ENCODE assay signal across 8 cellular contexts in the genomic region with DNA sequence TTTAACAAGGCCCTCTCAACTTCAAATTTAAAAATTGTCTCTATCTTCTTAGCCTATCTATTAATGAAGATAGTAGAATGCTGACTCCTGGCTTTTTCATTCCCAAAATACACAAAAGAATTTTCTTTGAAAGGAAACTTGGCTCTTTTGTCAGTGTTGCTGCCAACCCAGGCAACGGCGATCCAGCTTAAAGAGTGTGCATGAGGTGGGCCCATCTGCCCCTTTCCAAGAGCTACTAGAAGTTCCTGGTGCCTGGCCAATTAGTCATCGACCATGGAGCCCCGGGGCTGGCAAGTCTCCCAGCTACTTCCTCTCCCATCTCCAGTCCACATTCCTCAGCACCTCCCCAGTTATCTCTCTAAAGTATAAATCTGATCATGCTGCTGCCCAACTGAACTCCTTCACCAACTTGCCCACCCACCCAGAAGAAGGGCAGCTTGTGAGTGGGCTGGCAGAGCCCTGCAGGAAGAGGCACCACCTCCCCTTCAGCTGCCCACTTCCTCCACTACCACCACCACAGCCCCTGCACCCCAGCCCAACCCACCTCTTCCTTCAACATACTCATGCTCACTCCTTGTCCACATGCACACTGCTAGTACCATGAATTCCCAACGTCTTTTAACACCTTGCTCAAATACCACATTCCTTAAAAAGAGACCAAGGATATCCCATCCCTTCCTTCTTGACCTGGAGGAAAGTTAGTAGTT.
DNase-seq lines count a peak whose midpoint lies in the region; ATAC-seq, FAIRE-seq and TF ChIP-seq lines count a peak whose summit lies in the region.

No MANE protein-coding gene starts in this region.

- no peak overlapping the region for H2BK120ac ChIP-seq in H1 (replicated peaks; ENCODE audit: low read depth, low read length)

- H3K23me2 ChIP-seq in H1 (ENCODE audit: low read depth, low read length) = no peaks in the 10 kb centered on the region

- no peaks in the 10 kb centered on the region for H3K79me1 ChIP-seq in H1 (ENCODE audit: low read depth, low read length)

- no peak overlapping the region for H4K5ac ChIP-seq in H1 (ENCODE audit: insufficient read length, low read depth, low read length)

- no peaks in the 10 kb centered on the region for H3K9me3 ChIP-seq in H1 (ENCODE audit: insufficient read depth in 2 of 2, low read depth in 1 of 2, low read length in 1 of 2)

- no peak overlapping the region for H2AFZ ChIP-seq in H1 (ENCODE audit: low read length)

- TF ChIP-seq CTCF in H1 (IDR thresholded peaks at IDR 0.05; ENCODE audit: control extremely low read depth in 1 of 3, insufficient read depth in 1 of 3, low read depth in 1 of 3, low read length in 3 of 3) = no peak

- DNase-seq in DMS53 (lab: John Stamatoyannopoulos, UW) = peak; percentile 37
- DNase-seq in NCI-H446 (lab: John Stamatoyannopoulos, UW) = peak; percentile 82 to 95
- DNase-seq in H1 (ENCODE audit: low read depth in 1 of 2, low spot score in 2 of 2) = no peak
- peak; percentile 3 for DNase-seq in occipital lobe (lab: John Stamatoyannopoulos, UW)
- DNase-seq in HUDEP-2 (lab: John Stamatoyannopoulos, UW; ENCODE audit: unreplicated experiment in 76 of 76) = no peak
- no peak for DNase-seq in iPS-NIHi11 (ENCODE audit: low spot score)
- DNase-seq in D341Med (ENCODE audit: low spot score) = no peak

- H4K20me1 ChIP-seq in H1 (replicated peaks in 1 of 2; ENCODE audit: control insufficient read depth in 1 of 2, insufficient read depth in 2 of 2, low read length in 2 of 2) = no peaks in the 10 kb centered on the region

- CTCF ChIA-PET in H1 (lab: Charles Lee; ENCODE audit: partially characterized antibody) = no interaction called here

- no peak for TF ChIP-seq POLR2A in H1 (IDR thresholded peaks at IDR 0.05; ENCODE audit: control extremely low read depth in 1 of 2, low read depth in 2 of 2, low read length in 2 of 2)

- H3K36me3 ChIP-seq in H1 (ENCODE audit: control insufficient read depth in 2 of 4, insufficient read depth in 4 of 4, low read length in 3 of 4) = no peaks in the 10 kb centered on the region

- ATAC-seq in GM21526 (IDR thresholded peaks at IDR 0.05; ENCODE audit: low FRiP score, unreplicated experiment) = no peak

- no peak overlapping the region for H3K18ac ChIP-seq in H1 (ENCODE audit: extremely low read depth, low read length)

- no peak for TF ChIP-seq RAD21 in H1 (IDR thresholded peaks at IDR 0.05 in 1 of 2, conservative IDR thresholded peaks at IDR 0.05 in 1 of 2; ENCODE audit: low read depth in 2 of 2, low read length in 2 of 2)

- no peak overlapping the region for H3K9ac ChIP-seq in H1 (replicated peaks in 1 of 4; ENCODE audit: extremely low read depth in 1 of 4, low read depth in 3 of 4, low read length in 3 of 4)

- peak overlapping the region; percentile 51; the same call in 1 of the 2 replicates for H4K8ac ChIP-seq in H1 (ENCODE audit: extremely low read depth, insufficient read depth, low read length)

- no peak overlapping the region for H2BK15ac ChIP-seq in H1 (ENCODE audit: low read length)

- 90% methylated on average over 5 of the region's 5 CpGs; no CpG with 5 or more reads in 1 of the 2 experiments for WGBS in H1 (ENCODE audit: extremely low coverage in 1 of 2, insufficient coverage in 1 of 2, insufficient read length in 1 of 2, insufficient replicate concordance in 2 of 2, low coverage in 1 of 2, low lambda C conversion rate in 2 of 2, missing lambda C conversion rate in 1 of 2), 2 experiments

- H3K4me3 ChIP-seq in H1 (ENCODE audit: extremely low read depth in 1 of 4, insufficient read depth in 2 of 4, low read depth in 3 of 4, low read length in 4 of 4) = no peak overlapping the region

- H3K56ac ChIP-seq in H1 (replicated peaks; ENCODE audit: insufficient read length, low read depth, low read length) = no peak overlapping the region

- 0 out of 7 replicates have a peak, but pooled peaks cover 0 to 2% (median 0%) of the 10 kb centered on the region in 4 experiments for H3K4me1 ChIP-seq in H1 (replicated peaks in 1 of 4; ENCODE audit: control insufficient read depth in 3 of 4, insufficient read depth in 4 of 4, low read length in 3 of 4)

- no peak overlapping the region for H3K27ac ChIP-seq in H1 (ENCODE audit: low read depth, low read length)

- FAIRE-seq in H1 (lab: Jason Lieb, UNC) = no peak

- no peak overlapping the region for H2BK5ac ChIP-seq in H1 (ENCODE audit: low read depth, low read length)

- no peaks in the 10 kb centered on the region for H3K79me2 ChIP-seq in H1 (ENCODE audit: control insufficient read depth in 1 of 2, insufficient read depth in 2 of 2, low read length in 2 of 2)

- H2BK20ac ChIP-seq in H1 (ENCODE audit: low read length) = no peak overlapping the region

- no peak overlapping the region for H3K4me2 ChIP-seq in H1 (ENCODE audit: insufficient read depth in 1 of 2, low read depth in 2 of 2, low read length in 2 of 2)

- POLR2A ChIA-PET in H1 (lab: Charles Lee; ENCODE audit: partially characterized antibody) = interaction anchor here (1.0 kb wide), 1 partner anchor 26 kb away, joined by 3 read pairs; no protein-coding TSS in a partner anchor

- no peak overlapping the region for H4K91ac ChIP-seq in H1 (replicated peaks; ENCODE audit: insufficient read length, low read length)

- TF ChIP-seq EP300 in H1 (IDR thresholded peaks at IDR 0.05; ENCODE audit: borderline replicate concordance in 1 of 2, low read depth in 2 of 2, low read length in 2 of 2) = no peak

- no peaks in the 10 kb centered on the region for H3K27me3 ChIP-seq in H1 (replicated peaks in 1 of 4; ENCODE audit: control insufficient read depth in 3 of 4, extremely low read depth in 1 of 4, insufficient read depth in 3 of 4, low read length in 3 of 4)

- H2AK5ac ChIP-seq in H1 (ENCODE audit: low read depth, low read length) = no peak overlapping the region

- H3K4ac ChIP-seq in H1 (replicated peaks; ENCODE audit: insufficient read length, low read depth, low read length) = no peak overlapping the region

- H3K23ac ChIP-seq in H1 (ENCODE audit: insufficient read length) = no peak overlapping the region

- no peak overlapping the region for H3K14ac ChIP-seq in H1 (ENCODE audit: insufficient read length)

- no peak overlapping the region for H2BK12ac ChIP-seq in H1 (ENCODE audit: low read depth, low read length)

TF ChIP-seq in H1, 55 proteins besides CTCF, POLR2A, EP300 and RAD21:
- TF ChIP-seq SAP30 (IDR thresholded peaks at IDR 0.05; ENCODE audit: insufficient read depth, insufficient replicate concordance, low read length) (no peak), TBP (IDR thresholded peaks at IDR 0.05; ENCODE audit: low read depth, low read length) (no peak), CBX5 (IDR thresholded peaks at IDR 0.05; ENCODE audit: low read depth, low read length) (no peak)

Comparison
In these comparisons a context has a peak if more than half of its experiments do, and no peak if none do; other contexts are left out.
1. DNase-seq: peak in DMS53 (single experiment), NCI-H446 (2 of 2) and occipital lobe (single experiment); none in H1 (0 of 2), HUDEP-2 (0 of 76), iPS-NIHi11 (single experiment) and D341Med (single experiment).